35 cellular contexts compared by ENCODE assay signal in genomic region chr11:32555885-32556284, GRCh38.
"Had no signal": no experiment of that assay in that cellular context is flagged by ENCODE, and none has a peak within 500 bp of the region (broad histone marks: within the 10 kb centered on the region; RNA-seq: fewer than 3 reads in every experiment).

No MANE protein-coding gene starts in this region.

- FAIRE-seq: astrocyte, TTC549 had no signal

- H3K27ac ChIP-seq: adrenal gland, body of pancreas, brain microvascular endothelial cell, breast epithelium, VCaP had no signal

- H3K4me3 Mint-ChIP-seq: activated B cell treated with CpG ODN at 0.5 μM for 24 hours; activated CD4-positive, alpha-beta memory T cell treated with anti-CD3 and anti-CD28 coated beads for 36 hours; activated CD4-positive, alpha-beta T cell treated with anti-CD3 and anti-CD28 coated beads, Interleukin-2, amount 10 ng/mL, durations not matched to agents 24 days and 14 days; activated CD8-positive, alpha-beta T cell treated with anti-CD3 and anti-CD28 coated beads for 36 hours; activated naive CD4-positive, alpha-beta T cell treated with anti-CD3 and anti-CD28 coated beads for 36 hours; activated naive CD8-positive, alpha-beta T cell treated with anti-CD3 and anti-CD28 coated beads for 36 hours; T-helper 1 cell treated with Interleukin-12 subunit alpha and Interleukin-12 subunit beta and Interleukin-4 antibody, amounts not matched to agents 30 μg/mL and 1 μg/mL, for 36 hours; T-helper 2 cell treated with Interferon-gamma antibody and Interleukin-4, amounts not matched to agents 5 μg/mL and 100 μg/mL, for 36 hours had no signal

- ATAC-seq: activated CD8-positive, alpha-beta T cell treated with anti-CD3 and anti-CD28 coated beads for 36 hours; activated naive CD4-positive, alpha-beta T cell treated with anti-CD3 and anti-CD28 coated beads, Interleukin-2, amount 50 U/mL, for 72 hours had no signal

- H3K36me3 ChIP-seq: adrenal gland, brain microvascular endothelial cell, breast epithelium had no signal

- H3K4me3 ChIP-seq: adrenal gland, body of pancreas, breast epithelium had no signal

- H3K4me1 ChIP-seq: adrenal gland, body of pancreas, breast epithelium had no signal

- H3K27ac Mint-ChIP-seq: activated B cell treated with CpG ODN at 0.5 μM for 24 hours; activated CD4-positive, alpha-beta memory T cell treated with anti-CD3 and anti-CD28 coated beads for 36 hours; activated CD4-positive, alpha-beta T cell treated with anti-CD3 and anti-CD28 coated beads, Interleukin-2, amount 10 ng/mL, durations not matched to agents 24 days and 14 days; activated CD8-positive, alpha-beta T cell treated with anti-CD3 and anti-CD28 coated beads for 36 hours; activated naive CD4-positive, alpha-beta T cell treated with anti-CD3 and anti-CD28 coated beads for 36 hours; activated naive CD4-positive, alpha-beta T cell treated with anti-CD3 and anti-CD28 coated beads, Interleukin-2, amount 50 U/mL, for 72 hours; activated naive CD8-positive, alpha-beta T cell treated with anti-CD3 and anti-CD28 coated beads for 36 hours; activated T-helper 2 cell treated with anti-CD3 and anti-CD28 coated beads, Interferon-gamma antibody, Interleukin-2, Interleukin-4, amounts not matched to agents 10 μg/mL and 5 μg/mL and 100 μg/mL, durations not matched to agents 14 hours and 24 hours and 36 hours; T-helper 1 cell treated with Interleukin-12 subunit alpha and Interleukin-12 subunit beta and Interleukin-4 antibody, amounts not matched to agents 30 μg/mL and 1 μg/mL, for 36 hours; T-helper 2 cell treated with Interferon-gamma antibody and Interleukin-4, amounts not matched to agents 5 μg/mL and 100 μg/mL, for 36 hours had no signal

- H3K36me3 Mint-ChIP-seq: activated CD4-positive, alpha-beta memory T cell treated with anti-CD3 and anti-CD28 coated beads for 36 hours; activated naive CD4-positive, alpha-beta T cell treated with anti-CD3 and anti-CD28 coated beads, Interleukin-2, amount 50 U/mL, for 72 hours; activated naive CD8-positive, alpha-beta T cell treated with anti-CD3 and anti-CD28 coated beads for 36 hours had no signal

- H3K4me1 Mint-ChIP-seq: activated B cell treated with CpG ODN at 0.5 μM for 24 hours; activated CD4-positive, alpha-beta T cell treated with anti-CD3 and anti-CD28 coated beads, Interleukin-2, amount 10 ng/mL, durations not matched to agents 24 days and 14 days; activated naive CD8-positive, alpha-beta T cell treated with anti-CD3 and anti-CD28 coated beads for 36 hours had no signal

- H3K9me3 Mint-ChIP-seq: activated B cell treated with CpG ODN at 0.5 μM for 24 hours; activated CD4-positive, alpha-beta memory T cell treated with anti-CD3 and anti-CD28 coated beads for 36 hours; activated CD8-positive, alpha-beta T cell treated with anti-CD3 and anti-CD28 coated beads for 36 hours; activated naive CD4-positive, alpha-beta T cell treated with anti-CD3 and anti-CD28 coated beads for 36 hours; activated naive CD4-positive, alpha-beta T cell treated with anti-CD3 and anti-CD28 coated beads, Interleukin-2, amount 50 U/mL, for 72 hours; activated naive CD8-positive, alpha-beta T cell treated with anti-CD3 and anti-CD28 coated beads for 36 hours; activated T-helper 2 cell treated with anti-CD3 and anti-CD28 coated beads, Interferon-gamma antibody, Interleukin-2, Interleukin-4, amounts not matched to agents 10 μg/mL and 5 μg/mL and 100 μg/mL, durations not matched to agents 14 hours and 24 hours and 36 hours; T-helper 1 cell treated with Interleukin-12 subunit alpha and Interleukin-12 subunit beta and Interleukin-4 antibody, amounts not matched to agents 30 μg/mL and 1 μg/mL, for 36 hours; T-helper 2 cell treated with Interferon-gamma antibody and Interleukin-4, amounts not matched to agents 5 μg/mL and 100 μg/mL, for 36 hours had no signal

- H3K27me3 ChIP-seq: body of pancreas, brain microvascular endothelial cell had no signal

- H3K9me3 ChIP-seq: adrenal gland, body of pancreas, breast epithelium had no signal

- H3K27me3 Mint-ChIP-seq: activated naive CD8-positive, alpha-beta T cell treated with anti-CD3 and anti-CD28 coated beads for 36 hours had no signal

- DNase-seq: activated B cell treated with CpG ODN at 0.5 μM for 24 hours; activated CD4-positive, alpha-beta memory T cell treated with anti-CD3 and anti-CD28 coated beads for 36 hours; activated CD4-positive, alpha-beta T cell treated with anti-CD3 and anti-CD28 coated beads for 4 hours; activated CD4-positive, alpha-beta T cell treated with anti-CD3 and anti-CD28 coated beads, Interleukin-2, amount 10 ng/mL, durations not matched to agents 24 days and 14 days; activated CD4-positive, alpha-beta T cell treated with anti-CD3 and anti-CD28 coated beads, Interleukin-2, amount 50 U/mL, for 1 hour; activated CD4-positive, alpha-beta T cell treated with anti-CD3 and anti-CD28 coated beads, Interleukin-2, amount 50 U/mL, for 4 hours; activated CD4-positive, CD25-positive, alpha-beta regulatory T cell treated with anti-CD3 and anti-CD28 coated beads, Interleukin-2, amount 50 U/mL, for 72 hours; activated CD8-positive, alpha-beta memory T cell treated with anti-CD3 and anti-CD28 coated beads, Interleukin-2, amount 50 U/mL, for 4 hours; activated CD8-positive, alpha-beta T cell treated with anti-CD3 and anti-CD28 coated beads for 36 hours; activated effector memory CD4-positive, alpha-beta T cell treated with Interleukin-2 at 50 U/mL for 16 hours; activated gamma-delta T cell treated with Interleukin-2 at 50 U/mL for 16 hours; activated naive CD4-positive, alpha-beta T cell; activated naive CD4-positive, alpha-beta T cell treated with anti-CD3 and anti-CD28 coated beads for 36 hours; activated naive CD4-positive, alpha-beta T cell treated with anti-CD3 and anti-CD28 coated beads, Interleukin-2, amount 50 U/mL, for 16 hours; activated naive CD8-positive, alpha-beta T cell treated with anti-CD3 and anti-CD28 coated beads for 36 hours; activated T-cell treated with anti-CD3 and anti-CD28 coated beads for 4 hours; activated T-cell treated with anti-CD3 and anti-CD28 coated beads, Interleukin-2, amount 50 U/mL, for 1 hour; activated T-cell treated with anti-CD3 and anti-CD28 coated beads, Interleukin-2, amount 50 U/mL, for 48 hours; adrenal gland; amniotic stem cell; aorta; body of pancreas; brain microvascular endothelial cell; central memory CD4-positive, alpha-beta T cell; T-helper 1 cell; T-helper 2 cell; T-helper 9 cell had no signal
